23 cellular contexts compared by ENCODE assay signal in the genomic region with DNA sequence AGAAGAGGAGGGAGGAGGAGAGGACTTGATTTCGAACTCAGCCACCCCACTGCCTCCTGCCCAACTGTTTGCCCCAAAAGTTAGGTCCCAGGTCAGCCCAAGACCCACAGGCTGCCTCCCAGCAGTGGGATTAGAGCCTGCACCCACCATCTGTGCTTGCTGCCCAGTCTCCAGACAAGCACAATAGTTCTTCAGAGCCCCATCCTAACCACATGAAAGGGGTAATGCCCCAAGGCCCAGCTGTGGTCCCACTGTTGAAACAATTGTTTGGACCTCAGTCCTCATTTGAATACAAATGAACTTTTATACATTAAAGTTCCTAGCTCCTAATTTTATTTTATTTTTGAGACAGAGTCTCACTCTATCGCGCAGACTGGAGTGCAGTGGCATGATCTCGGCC.
"Had no signal": no experiment of that assay in that cellular context is flagged by ENCODE, and none has a peak within 500 bp of the region (broad histone marks: within the 10 kb centered on the region; RNA-seq: fewer than 3 reads in every experiment).

No MANE protein-coding gene starts in this region.

- DNase-seq: activated CD4-positive, alpha-beta memory T cell treated with anti-CD3 and anti-CD28 coated beads, Interleukin-2, amount 10 ng/mL, durations not matched to agents 7 days and 5 days; activated CD4-positive, alpha-beta T cell treated with anti-CD3 and anti-CD28 coated beads for 4 hours; activated gamma-delta T cell; activated T-cell treated with anti-CD3 and anti-CD28 coated beads, Interleukin-2, amount 50 U/mL, for 4 hours; body of pancreas; central memory CD4-positive, alpha-beta T cell; cortex of kidney; effector CD8-positive, alpha-beta T cell; esophagus squamous epithelium; glutamatergic neuron; immature natural killer cell; naive thymus-derived CD8-positive, alpha-beta T cell; stimulated activated CD4-positive, alpha-beta T cell treated with anti-CD3 and anti-CD28 coated beads, Interleukin-4, amount 100 ng/mL, for 4 hours; stimulated activated naive CD8-positive, alpha-beta T cell treated with anti-CD3 and anti-CD28 coated beads, Interleukin-15, Interleukin-2, amounts not matched to agents 100 U/mL and 50 U/mL, for 24 hours; testis had no signal

- H3K27ac ChIP-seq: body of pancreas, esophagus squamous epithelium, neutrophil, right atrium auricular region, skin epidermis, testis, upper lobe of left lung had no signal

- H3K4me3 Mint-ChIP-seq: activated CD4-positive, alpha-beta memory T cell treated with anti-CD3 and anti-CD28 coated beads, Interleukin-2, amount 10 ng/mL, durations not matched to agents 7 days and 5 days; activated naive CD8-positive, alpha-beta T cell; activated T-cell treated with anti-CD3 and anti-CD28 coated beads, Interleukin-2, amount 50 U/mL, for 4 hours; immature natural killer cell; naive thymus-derived CD8-positive, alpha-beta T cell; WTC11 had no signal

- H3K27me3 ChIP-seq: body of pancreas, esophagus squamous epithelium, neutrophil, right atrium auricular region, testis, upper lobe of left lung had no signal

- H3K9me3 Mint-ChIP-seq: activated CD4-positive, alpha-beta memory T cell treated with anti-CD3 and anti-CD28 coated beads, Interleukin-2, amount 10 ng/mL, durations not matched to agents 7 days and 5 days; activated T-cell treated with anti-CD3 and anti-CD28 coated beads, Interleukin-2, amount 50 U/mL, for 4 hours; immature natural killer cell; naive thymus-derived CD8-positive, alpha-beta T cell; WTC11 had no signal

- H3K4me3 ChIP-seq: body of pancreas, esophagus squamous epithelium, right atrium auricular region, skin epidermis, testis, upper lobe of left lung had no signal

- FAIRE-seq: endothelial cell of umbilical vein, TTC549 had no signal

- H3K27me3 Mint-ChIP-seq: activated CD4-positive, alpha-beta memory T cell treated with anti-CD3 and anti-CD28 coated beads, Interleukin-2, amount 10 ng/mL, durations not matched to agents 7 days and 5 days; activated naive CD8-positive, alpha-beta T cell; naive thymus-derived CD8-positive, alpha-beta T cell had no signal

- H3K27ac Mint-ChIP-seq: activated CD4-positive, alpha-beta memory T cell treated with anti-CD3 and anti-CD28 coated beads, Interleukin-2, amount 10 ng/mL, durations not matched to agents 7 days and 5 days; activated naive CD8-positive, alpha-beta T cell; immature natural killer cell; naive thymus-derived CD8-positive, alpha-beta T cell; WTC11 had no signal

- H3K9me3 ChIP-seq: body of pancreas, esophagus squamous epithelium, neutrophil, right atrium auricular region, testis, upper lobe of left lung had no signal
